Comparison of ENCODE assay signal across 11 cellular contexts in genomic region chr7:139106959-139107358, GRCh38. TPM values are rescaled to one million over a fixed set of nuclear protein-coding genes. Genes with fewer than 3 reads are reported as not detected.
DNase-seq lines count a peak whose midpoint lies in the region; ATAC-seq, FAIRE-seq and TF ChIP-seq lines count a peak whose summit lies in the region.
"Had no signal": no experiment of that assay in that cellular context is flagged by ENCODE, and none has a peak within 500 bp of the region (broad histone marks: within the 10 kb centered on the region; RNA-seq: fewer than 3 reads in every experiment).

No MANE protein-coding gene starts in this region.

- TF ChIP-seq RAD21 in HepG2 (CRISPR knock-in tag; IDR thresholded peaks at IDR 0.05), result no peak

- no peaks in the 10 kb centered on the region for H3K27me3 ChIP-seq in right atrium auricular region
- H3K27me3 ChIP-seq in HepG2 (ENCODE audit: control insufficient read depth in 1 of 2, insufficient read depth in 2 of 2, low read length in 2 of 2), result no peaks in the 10 kb centered on the region; a peak in 1 of 5 replicates
- no peaks in the 10 kb centered on the region for H3K27me3 ChIP-seq in upper lobe of right lung

- TF ChIP-seq CTCF in right atrium auricular region (IDR thresholded peaks at IDR 0.05) (no peak), HepG2 (CRISPR knock-in tag; IDR thresholded peaks at IDR 0.05) (no peak), upper lobe of right lung (IDR thresholded peaks at IDR 0.05) (no peak)

- peaks cover 63% of the 10 kb centered on the region for H3K79me2 ChIP-seq in HepG2 (ENCODE audit: insufficient read depth, low read length)

- peak overlapping the region; percentile 97 for H3K4me2 ChIP-seq in HepG2 (ENCODE audit: low read depth, low read length)

- ATAC-seq in HepG2 (no peak), upper lobe of right lung (no peak), left lobe of liver (no peak)

- H2AFZ ChIP-seq in HepG2 (ENCODE audit: low read length), result no peak overlapping the region

- peaks cover 0 to 29% of the 10 kb centered on the region in 2 donors for H3K4me1 ChIP-seq in right atrium auricular region
- H3K4me1 ChIP-seq in HepG2 (ENCODE audit: insufficient read depth, low read length), result peaks cover 76% of the 10 kb centered on the region
- H3K4me1 ChIP-seq in upper lobe of right lung, result peaks cover 24% of the 10 kb centered on the region

- H3K27me3 Mint-ChIP-seq in activated CD4-positive, alpha-beta memory T cell treated with anti-CD3 and anti-CD28 coated beads, Interleukin-2, amount 10 ng/mL, durations not matched to agents 7 days and 5 days, result no peaks in the 10 kb centered on the region

- DNase-seq in right atrium auricular region (ENCODE audit: low spot score) (no peak), cardiac septum (ENCODE audit: low spot score) (no peak), HepG2 (ENCODE audit: low spot score) (no peak), upper lobe of right lung (no peak), HPDE6-E6E7 (ENCODE audit: extremely low spot score) (no peak), HK-2 (ENCODE audit: unreplicated experiment) (no peak), left lobe of liver (ENCODE audit: low spot score) (no peak)
- no peak for DNase-seq in activated CD4-positive, alpha-beta memory T cell treated with anti-CD3 and anti-CD28 coated beads, Interleukin-2, amount 10 ng/mL, durations not matched to agents 7 days and 5 days
- DNase-seq: activated CD8-positive, alpha-beta memory T cell treated with anti-CD3 and anti-CD28 coated beads, Interleukin-2, amount 50 U/mL, for 4 hours; HCEC 1CT; NCI-H2081 had no signal

- FAIRE-seq in HepG2 (lab: Jason Lieb, UNC), result no peak

- H3K27ac ChIP-seq in right atrium auricular region (peak overlapping the region; percentile 93 to 94), HepG2 (ENCODE audit: extremely low read length, insufficient read depth, low read length) (peak overlapping the region; percentile 22), upper lobe of right lung (peak overlapping the region; percentile 99)

- peak overlapping the region; percentile 92 for H3K4me3 Mint-ChIP-seq in activated CD4-positive, alpha-beta memory T cell treated with anti-CD3 and anti-CD28 coated beads, Interleukin-2, amount 10 ng/mL, durations not matched to agents 7 days and 5 days

- no peaks in the 10 kb centered on the region for H3K9me3 Mint-ChIP-seq in activated CD4-positive, alpha-beta memory T cell treated with anti-CD3 and anti-CD28 coated beads, Interleukin-2, amount 10 ng/mL, durations not matched to agents 7 days and 5 days

- no peaks in the 10 kb centered on the region for H3K9me3 ChIP-seq in right atrium auricular region
- no peaks in the 10 kb centered on the region for H3K9me3 ChIP-seq in HepG2 (ENCODE audit: low read length)
- H3K9me3 ChIP-seq in upper lobe of right lung, result no peaks in the 10 kb centered on the region

- POLR2A ChIA-PET in activated CD4-positive, alpha-beta memory T cell treated with anti-CD3 and anti-CD28 coated beads, Interleukin-2, amount 10 ng/mL, durations not matched to agents 7 days and 5 days (lab: Charles Lee), result interaction anchor here (0.6 to 2.8 kb wide), 8 partner anchors 9 to 253 kb away, joined by 3 to 71 read pairs (median 6); partner anchors contain the start of gene LUC7L2
- POLR2A ChIA-PET in HepG2 (lab: Yijun Ruan, JAX), result no interaction called here

- BruUV-seq in HepG2 (replicated peaks; lab: Mats Ljungman, UMichigan), result no TSS peak

- H3K4me1 Mint-ChIP-seq in activated CD4-positive, alpha-beta memory T cell treated with anti-CD3 and anti-CD28 coated beads, Interleukin-2, amount 10 ng/mL, durations not matched to agents 7 days and 5 days, result peaks cover 34% of the 10 kb centered on the region

- no peaks in the 10 kb centered on the region for H4K20me1 ChIP-seq in HepG2 (ENCODE audit: insufficient read depth, low read length)

- H3K4me3 ChIP-seq in right atrium auricular region, result peak overlapping the region; percentile 81 to 84
- H3K4me3 ChIP-seq in HepG2 (replicated peaks in 1 of 3; ENCODE audit: insufficient read depth in 1 of 3, low read depth in 2 of 3, low read length in 3 of 3), result peak overlapping the region; percentile 28 to 91 (median 72); a peak in 5 of 6 replicates
- peak overlapping the region; percentile 98 for H3K4me3 ChIP-seq in upper lobe of right lung

- intact Hi-C loops in cardiac septum (cut with DNase I) (no loop called here), HepG2 (cut with micrococcal nuclease; ENCODE audit: unreplicated experiment) (loop anchor here (10.0 kb wide), 1 partner anchor 238 kb away; the partner anchor contains the start of gene FMC1), upper lobe of right lung (cut with DNase I) (no loop called here)

- peak overlapping the region; percentile 95 for H3K27ac Mint-ChIP-seq in activated CD4-positive, alpha-beta memory T cell treated with anti-CD3 and anti-CD28 coated beads, Interleukin-2, amount 10 ng/mL, durations not matched to agents 7 days and 5 days

- peak overlapping the region; percentile 77; the same call in 1 of the 2 replicates for H3K9ac ChIP-seq in HepG2 (ENCODE audit: insufficient read depth, low read depth, low read length)

- WGBS in HepG2 (ENCODE audit: low lambda C conversion rate), result 55% methylated on average over 2 of the region's 2 CpGs

- in situ Hi-C loops in HepG2 (cut with HindIII; ENCODE audit: extremely low pct_ligation_motif_present, low pct_unique_long_range_greater_than_20kb), result no loop called here

- CTCF ChIA-PET in activated CD4-positive, alpha-beta memory T cell treated with anti-CD3 and anti-CD28 coated beads, Interleukin-2, amount 10 ng/mL, durations not matched to agents 7 days and 5 days (lab: Charles Lee), result interaction anchor here (2.3 kb wide), 1 partner anchor 12 kb away, joined by 12 read pairs; no protein-coding TSS in a partner anchor
- CTCF ChIA-PET in HepG2 (lab: Yijun Ruan, JAX; ENCODE audit: low intra/inter-chr PET ratio, low total read pairs), result no interaction called here

- H3K36me3 ChIP-seq in right atrium auricular region (no peaks in the 10 kb centered on the region), HepG2 (replicated peaks in 1 of 2; ENCODE audit: control insufficient read depth in 1 of 2, insufficient read depth in 2 of 2, low read length in 2 of 2) (no peaks in the 10 kb centered on the region), upper lobe of right lung (no peaks in the 10 kb centered on the region)

- no peak for TF ChIP-seq EP300 in HepG2 (IDR thresholded peaks at IDR 0.05; ENCODE audit: low read depth in 2 of 2, low read length in 2 of 2)
- TF ChIP-seq EP300 in HepG2 (CRISPR knock-in tag; IDR thresholded peaks at IDR 0.05; ENCODE audit: borderline replicate concordance), result no peak

- peaks cover 73% of the 10 kb centered on the region for H3K36me3 Mint-ChIP-seq in activated CD4-positive, alpha-beta memory T cell treated with anti-CD3 and anti-CD28 coated beads, Interleukin-2, amount 10 ng/mL, durations not matched to agents 7 days and 5 days (ENCODE audit: low read depth)

- TF ChIP-seq POLR2A in HepG2 (IDR thresholded peaks at IDR 0.05; ENCODE audit: insufficient read depth in 1 of 2, low read depth in 2 of 2, low read length in 2 of 2), result no peak

TF ChIP-seq in HepG2, 621 proteins besides CTCF, POLR2A, EP300 and RAD21:
- TF ChIP-seq FOXO1 (CRISPR knock-in tag; IDR thresholded peaks at IDR 0.05), result no peak

RNA-seq across cellular contexts. Expression of gene ZC3HAV1, which starts 2.6 kb away (rescaled TPM):
- total RNA-seq in right atrium auricular region, result 10 to 100 TPM in 1 of 2 donors, 1 to 10 TPM in 1; 8.0 to 15.2 TPM
- total RNA-seq in cardiac septum, result 6.8 TPM
- total RNA-seq in activated CD4-positive, alpha-beta memory T cell treated with anti-CD3 and anti-CD28 coated beads, Interleukin-2, amount 10 ng/mL, durations not matched to agents 7 days and 5 days, result 100 to 1,000 TPM; 129 to 133 TPM
- total RNA-seq in HepG2 (2016; rRNA removed; fragmentation: Illumina TruSeq; extraction: Trizol), result 23.7 and 33.5 TPM in 2 replicates
- 3.5 and 4.3 TPM in 2 replicates for total RNA-seq in HepG2 (2016; cell fraction: cytosol; rRNA removed; fragmentation: Illumina TruSeq; extraction: Trizol; ENCODE audit: low read depth)
- 22.9 and 29.8 TPM in 2 replicates for total RNA-seq in HepG2 (2016; cell fraction: insoluble cytoplasmic fraction; rRNA removed; fragmentation: Illumina TruSeq; extraction: Trizol)
- 9.5 and 10.0 TPM in 2 replicates for total RNA-seq in HepG2 (2016; cell fraction: membrane; rRNA removed; fragmentation: Illumina TruSeq; extraction: Trizol)
- total RNA-seq in HepG2 (2016; cell fraction: nucleus; rRNA removed; fragmentation: Illumina TruSeq; extraction: Trizol), result 19.8 and 20.1 TPM in 2 replicates
- polyA plus RNA-seq in HepG2 (2011; rRNA removed), result 12.7 and 13.7 TPM in 2 replicates
- polyA plus RNA-seq in HepG2 (2011; cell fraction: cytosol; rRNA removed), result 6.8 and 12.0 TPM in 2 replicates
- polyA plus RNA-seq in HepG2 (2011; cell fraction: nucleus; rRNA removed), result 5.7 and 7.7 TPM in 2 replicates
- 9.0 and 9.1 TPM in 2 replicates for polyA plus RNA-seq in HepG2 (2012)
- polyA plus RNA-seq in HepG2 (2016; cell fraction: cytosol; fragmentation: Illumina TruSeq; extraction: Trizol; ENCODE audit: low read depth), result 0.80 and 0.85 TPM in 2 replicates
- polyA plus RNA-seq in HepG2 (2016; cell fraction: insoluble cytoplasmic fraction; fragmentation: Illumina TruSeq; extraction: Trizol; ENCODE audit: low read depth), result 25.7 and 27.7 TPM in 2 replicates
- 2.5 and 2.7 TPM in 2 replicates for polyA plus RNA-seq in HepG2 (2016; cell fraction: membrane; fragmentation: Illumina TruSeq; extraction: Trizol; ENCODE audit: low read depth)
- 17.5 and 18.1 TPM in 2 replicates for polyA plus RNA-seq in HepG2 (2016; cell fraction: nucleus; fragmentation: Illumina TruSeq; extraction: Trizol; ENCODE audit: insufficient read depth, low read depth)
- polyA minus RNA-seq in HepG2 (2011; rRNA and poly(A)+ RNA removed; ENCODE audit: low replicate concordance), result 30.1 and 55.4 TPM in 2 replicates
- 18.6 and 25.6 TPM in 2 replicates for polyA minus RNA-seq in HepG2 (2011; cell fraction: cytosol; rRNA and poly(A)+ RNA removed)
- polyA minus RNA-seq in HepG2 (2011; cell fraction: nucleus; rRNA and poly(A)+ RNA removed), result 17.3 and 24.6 TPM in 2 replicates
- 36.0 TPM for total RNA-seq in upper lobe of right lung
- total RNA-seq in left lobe of liver, result 16.8 TPM

Comparison
In these comparisons a context has a peak if more than half of its experiments do, and no peak if none do; other contexts are left out.
1. H3K27ac ChIP-seq: peak in every context shown above with its lines; median percentile 99 in upper lobe of right lung; 94 in right atrium auricular region; 22 in HepG2.